8 cellular contexts compared by ENCODE assay signal in the genomic region with DNA sequence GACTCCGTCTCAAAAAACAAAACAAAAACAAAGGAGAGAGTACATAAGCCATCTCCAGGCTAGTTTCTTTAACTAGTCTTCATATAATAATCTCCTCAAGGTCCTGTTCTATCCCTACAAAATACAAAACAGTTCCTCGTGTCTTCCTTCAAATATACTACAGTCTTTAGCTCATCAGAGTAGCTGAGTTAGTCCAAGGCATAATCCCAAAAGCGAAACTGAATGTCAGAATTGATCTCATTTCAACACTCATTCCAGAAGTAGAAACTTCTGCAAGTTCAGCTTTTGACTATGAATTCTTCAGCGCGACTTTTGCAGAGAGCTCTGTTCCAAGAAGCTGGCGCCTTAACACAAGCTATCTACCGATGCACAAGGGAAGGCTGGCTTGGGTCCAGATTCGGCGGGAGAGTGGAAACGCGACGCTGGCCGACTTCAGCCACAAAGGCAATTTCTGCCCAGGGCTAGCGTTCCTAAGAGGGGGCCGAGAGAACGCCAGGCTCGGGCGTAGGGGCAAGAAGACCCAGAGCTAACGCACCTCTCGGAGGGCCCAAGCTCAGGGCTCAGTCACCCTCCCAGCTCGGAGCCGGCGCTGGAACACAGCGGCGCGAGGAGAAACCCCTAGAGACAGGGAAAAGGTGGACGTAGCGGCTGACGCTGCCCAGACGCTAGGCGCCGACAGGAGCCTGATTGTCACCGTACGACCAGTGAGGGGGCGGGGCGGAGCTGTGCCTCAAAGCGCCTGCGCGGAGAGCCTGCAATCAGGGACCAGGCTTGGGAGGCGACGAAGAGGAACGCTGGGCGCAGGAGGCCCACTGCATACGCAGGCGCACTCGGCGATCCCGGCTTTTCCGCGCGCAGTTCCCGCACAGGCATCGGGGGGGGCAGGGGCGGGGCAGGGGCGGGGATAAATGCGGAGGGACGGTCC. TPM values are rescaled to one million over a fixed set of nuclear protein-coding genes. Genes with fewer than 3 reads are reported as not detected.
A peak's percentile ranks its signal among the peaks of the same experiment; 100 is the strongest.
DNase-seq lines count a peak whose midpoint lies in the region; TF ChIP-seq lines count a peak whose summit lies in the region.

No MANE protein-coding gene starts in this region.

- no peaks in the 10 kb centered on the region for H3K27me3 Mint-ChIP-seq in neural crest cell (ENCODE audit: low read depth)

- intact Hi-C loops in stomach (cut with DNase I; ENCODE audit: low total_unique reads): no loop called here

- H3K4me3 ChIP-seq in HAP-1 (peak overlapping the region; percentile 82), MG63 (peak overlapping the region; percentile 94), foreskin fibroblast (ENCODE audit: low read depth in 1 of 2, low read length in 2 of 2) (peak overlapping the region; percentile 82 to 96), stomach (peak overlapping the region; percentile 61 to 83 (median 76))

- H3K36me3 ChIP-seq in HAP-1 (replicated peaks): no peaks in the 10 kb centered on the region; the same call in 1 of the 2 replicates
- H3K36me3 ChIP-seq in MG63: peaks cover under 1% of the 10 kb centered on the region; the same call in 1 of the 2 replicates
- no peaks in the 10 kb centered on the region for H3K36me3 ChIP-seq in stomach

- peaks cover 19% of the 10 kb centered on the region for H3K36me3 Mint-ChIP-seq in neural crest cell (ENCODE audit: low read depth)

- TF ChIP-seq EP300 in stomach (IDR thresholded peaks at IDR 0.05): no peak

- H3K9me3 ChIP-seq in HAP-1: no peaks in the 10 kb centered on the region
- no peaks in the 10 kb centered on the region for H3K9me3 ChIP-seq in MG63
- no peaks in the 10 kb centered on the region for H3K9me3 ChIP-seq in stomach

- H3K9me3 Mint-ChIP-seq in neural crest cell: peaks cover 4% of the 10 kb centered on the region

- peaks cover 50% of the 10 kb centered on the region for H3K4me1 Mint-ChIP-seq in neural crest cell

- peak overlapping the region; percentile 98 for H3K4me3 Mint-ChIP-seq in neural crest cell

- WGBS in stomach, 5 donors: 0 to 2% (median 0%) methylated on average over 28 to 57 of the region's 57 CpGs

- in situ Hi-C loops in G401 (cut with HindIII; ENCODE audit: low sequenced_read_pairs) (no loop called here), HAP-1 (cut with MboI; ENCODE audit: low sequenced_read_pairs) (no loop called here)

- DNase-seq in G401 (ENCODE audit: low spot score) (peak; percentile 98), HAP-1 (ENCODE audit: low spot score in 2 of 2) (peak; percentile 96 to 100), MG63 (peak; percentile 98), SHP77 (lab: John Stamatoyannopoulos, UW) (peak; percentile 98), activated gamma-delta T cell treated with Interleukin-2 at 50 U/mL for 16 hours (peak; percentile 98), foreskin fibroblast (peak; percentile 98 to 100), neural crest cell (ENCODE audit: low read depth, low spot score) (peak; percentile 100), stomach (peak; percentile 100)

- H3K27me3 ChIP-seq in HAP-1 (ENCODE audit: low read depth) (no peaks in the 10 kb centered on the region), MG63 (no peaks in the 10 kb centered on the region), stomach (no peaks in the 10 kb centered on the region)

- TF ChIP-seq CTCF in foreskin fibroblast (IDR thresholded peaks at IDR 0.05; ENCODE audit: low read depth, low read length): no peak
- TF ChIP-seq CTCF in neural crest cell (conservative IDR thresholded peaks at IDR 0.05): no peak
- peak in 1 of 7 experiments; percentile 20 for TF ChIP-seq CTCF in stomach (IDR thresholded peaks at IDR 0.05)

- peak overlapping the region; percentile 100 for H3K27ac Mint-ChIP-seq in neural crest cell (ENCODE audit: unreplicated experiment)

- H3K4me1 ChIP-seq in HAP-1 (peaks cover 37% of the 10 kb centered on the region), stomach (peaks cover 34 to 67% (median 50%) of the 10 kb centered on the region in 4 donors)

- peak overlapping the region; percentile 97 to 99 (median 99) for H3K27ac ChIP-seq in stomach

- TF ChIP-seq POLR2A in stomach (IDR thresholded peaks at IDR 0.05): peak in 2 of 4 donors; percentile 72 to 77

RNA-seq across cellular contexts. Expression of gene HSDL2, which starts 0.5 kb away (rescaled TPM):
- total RNA-seq in G401 (2014; rRNA removed; shearing (Covaris generic)): 35.1 and 61.3 TPM in 2 replicates
- total RNA-seq in MG63 (2014; rRNA removed; shearing (Covaris generic); ENCODE audit: low replicate concordance): 32.1 and 44.3 TPM in 2 replicates
- 20.9 and 23.5 TPM in 2 replicates for total RNA-seq in neural crest cell
- total RNA-seq in stomach: 10 to 100 TPM; 18.3 to 56.9 (median 28.1) TPM
- 10 to 100 TPM; 19.6 to 24.5 (median 23.5) TPM for polyA plus RNA-seq in stomach

RNA-seq across cellular contexts. Expression of gene PTBP3, which starts 46.0 kb away (rescaled TPM):
- 29.7 and 39.9 TPM in 2 replicates for total RNA-seq in G401 (2014; rRNA removed; shearing (Covaris generic))
- total RNA-seq in MG63 (2014; rRNA removed; shearing (Covaris generic); ENCODE audit: low replicate concordance): 16.3 and 20.7 TPM in 2 replicates
- 42.5 and 46.8 TPM in 2 replicates for total RNA-seq in neural crest cell
- total RNA-seq in stomach: 10 to 100 TPM; 15.2 to 90.7 (median 29.5) TPM
- 10 to 100 TPM; 11.7 to 22.5 (median 15.3) TPM for polyA plus RNA-seq in stomach

Comparison
In these comparisons a context has a peak if more than half of its experiments do, and no peak if none do; other contexts are left out.
1. Peak in every context shown above with its lines: DNase-seq, H3K4me3 ChIP-seq and H3K27ac ChIP-seq.